Comparison of ENCODE assay signal across 17 cellular contexts in the genomic region with DNA sequence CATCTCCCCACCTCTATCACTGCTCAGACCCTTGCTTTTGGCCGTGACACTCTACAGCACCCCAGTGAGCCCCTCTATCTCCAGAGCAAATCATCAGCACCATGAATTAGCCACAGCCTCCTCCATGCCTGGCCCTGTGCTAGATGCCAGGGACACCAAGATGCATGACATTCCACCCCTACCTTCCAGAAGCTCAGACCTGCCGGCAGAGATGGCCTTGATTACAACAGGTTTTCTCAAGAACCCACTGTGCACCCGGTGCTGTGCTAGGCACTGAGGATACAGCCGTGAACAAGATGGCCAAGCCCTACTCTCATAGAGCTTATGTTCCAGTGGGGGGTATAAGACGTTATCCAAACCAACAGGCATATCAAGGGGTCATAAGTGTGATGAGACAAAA.
"Had no signal": no experiment of that assay in that cellular context is flagged by ENCODE, and none has a peak within 500 bp of the region (broad histone marks: within the 10 kb centered on the region; RNA-seq: fewer than 3 reads in every experiment).

No MANE protein-coding gene starts in this region.

- H3K4me3 ChIP-seq: breast epithelium, colonic mucosa, heart right ventricle, lung had no signal

- H3K4me1 ChIP-seq: breast epithelium, colonic mucosa had no signal

- FAIRE-seq: TTC549, urothelium cell line had no signal

- DNase-seq: activated CD4-positive, alpha-beta T cell treated with anti-CD3 and anti-CD28 coated beads for 36 hours; activated CD4-positive, alpha-beta T cell treated with anti-CD3 and anti-CD28 coated beads, Interleukin-2, amount 50 U/mL, for 4 hours; activated naive CD8-positive, alpha-beta T cell treated with anti-CD3 and anti-CD28 coated beads, Interleukin-2, amount 10 ng/mL, durations not matched to agents 7 days and 5 days; activated T-cell treated with anti-CD3 and anti-CD28 coated beads, Interleukin-2, amount 50 U/mL, for 72 hours; amniotic stem cell; colonic mucosa; heart right ventricle; naive thymus-derived CD4-positive, alpha-beta T cell; stimulated activated CD4-positive, alpha-beta T cell treated with anti-CD3 and anti-CD28 coated beads, Interleukin-4, amount 100 ng/mL, for 24 hours; stimulated activated naive CD8-positive, alpha-beta T cell treated with anti-CD3 and anti-CD28 coated beads, Interleukin-15, Interleukin-2, amounts not matched to agents 100 U/mL and 50 U/mL, for 24 hours; T-cell had no signal

- H3K27ac ChIP-seq: breast epithelium, colonic mucosa, epithelial cell of prostate, heart right ventricle had no signal

- H3K27me3 ChIP-seq: breast epithelium, colonic mucosa, heart right ventricle had no signal

- H3K36me3 ChIP-seq: breast epithelium, colonic mucosa had no signal

- H3K9me3 ChIP-seq: breast epithelium, colonic mucosa, heart right ventricle had no signal

- ATAC-seq: activated CD4-positive, alpha-beta T cell treated with anti-CD3 and anti-CD28 coated beads for 36 hours; activated T-cell treated with anti-CD3 and anti-CD28 coated beads, Interleukin-2, amount 50 U/mL, for 72 hours; left lobe of liver; naive thymus-derived CD4-positive, alpha-beta T cell; stimulated activated naive CD8-positive, alpha-beta T cell treated with anti-CD3 and anti-CD28 coated beads, Interleukin-15, Interleukin-2, amounts not matched to agents 100 U/mL and 50 U/mL, for 24 hours; T-cell had no signal
